ENCODE assay signal across 3 cellular contexts in genomic region chr2:159217661-159218060, GRCh38.
TF ChIP-seq lines count a peak whose summit lies in the region.

No MANE protein-coding gene starts in this region.

TF ChIP-seq in K562, 482 proteins besides CTCF, POLR2A, EP300 and RAD21:
- TF ChIP-seq ZNF707 (CRISPR knock-in tag; conservative IDR thresholded peaks at IDR 0.05), result no peak
- TF ChIP-seq ZNF175 (CRISPR knock-in tag; IDR thresholded peaks at IDR 0.05; ENCODE audit: low read depth), result no peak
- no peak for TF ChIP-seq CEBPZ (IDR thresholded peaks at IDR 0.05; ENCODE audit: borderline replicate concordance, low read depth, low read length)
- TF ChIP-seq ZNF77 (CRISPR knock-in tag; IDR thresholded peaks at IDR 0.05), result no peak
- TF ChIP-seq MAFF (IDR thresholded peaks at IDR 0.05; ENCODE audit: low read length), result no peak
- TF ChIP-seq FOXA1 (IDR thresholded peaks at IDR 0.05; ENCODE audit: borderline replicate concordance), result no peak
- TF ChIP-seq ZNF316 (IDR thresholded peaks at IDR 0.05), result no peak
- TF ChIP-seq SMARCB1 (IDR thresholded peaks at IDR 0.05; ENCODE audit: insufficient read length, low read depth), result no peak
- no peak for TF ChIP-seq ZNF24 (IDR thresholded peaks at IDR 0.05)
- no peak for TF ChIP-seq ZNF197 (CRISPR knock-in tag; IDR thresholded peaks at IDR 0.05; ENCODE audit: low read depth)
- TF ChIP-seq NCOR1 (IDR thresholded peaks at IDR 0.05), result no peak
- TF ChIP-seq ZNF696 (CRISPR knock-in tag; conservative IDR thresholded peaks at IDR 0.05), result no peak
- TF ChIP-seq CREB3 (tag; conservative IDR thresholded peaks at IDR 0.05; ENCODE audit: low read depth), result no peak
TF ChIP-seq in K562: peak in this region for 0.

TF ChIP-seq in SK-N-SH treated with all-trans-retinoic acid at 6 μM for 48 hours, 23 proteins besides CTCF, POLR2A, EP300 and RAD21 (continued from another document and continues in another):
- TF ChIP-seq ZFP3 (CRISPR knock-in tag; IDR thresholded peaks at IDR 0.05), result no peak
- TF ChIP-seq CSDC2 (CRISPR knock-in tag; IDR thresholded peaks at IDR 0.05), result no peak
- TF ChIP-seq ZC3H10 (CRISPR knock-in tag; IDR thresholded peaks at IDR 0.05), result no peak
- TF ChIP-seq ZNF565 (CRISPR knock-in tag; conservative IDR thresholded peaks at IDR 0.05; ENCODE audit: low read depth), result no peak
- TF ChIP-seq PPARA (CRISPR knock-in tag; IDR thresholded peaks at IDR 0.05; ENCODE audit: borderline replicate concordance), result no peak
- no peak for TF ChIP-seq CSRNP3 (CRISPR knock-in tag; IDR thresholded peaks at IDR 0.05)
- no peak for TF ChIP-seq RARB (CRISPR knock-in tag; IDR thresholded peaks at IDR 0.05)
- TF ChIP-seq ZFP30 (CRISPR knock-in tag; IDR thresholded peaks at IDR 0.05), result no peak
- TF ChIP-seq TCF4 (CRISPR knock-in tag; IDR thresholded peaks at IDR 0.05; ENCODE audit: borderline replicate concordance), result no peak
- TF ChIP-seq POU6F1 (CRISPR knock-in tag; IDR thresholded peaks at IDR 0.05; ENCODE audit: borderline replicate concordance, low read depth), result no peak
- no peak for TF ChIP-seq SNAI2 (CRISPR knock-in tag; IDR thresholded peaks at IDR 0.05)
- TF ChIP-seq TOX (CRISPR knock-in tag; IDR thresholded peaks at IDR 0.05; ENCODE audit: borderline replicate concordance), result no peak
- no peak for TF ChIP-seq ESRRG (CRISPR knock-in tag; IDR thresholded peaks at IDR 0.05)
- TF ChIP-seq ZNF8 (CRISPR knock-in tag; IDR thresholded peaks at IDR 0.05), result no peak
- TF ChIP-seq CREB5 (CRISPR knock-in tag; IDR thresholded peaks at IDR 0.05; ENCODE audit: low read depth), result no peak
- TF ChIP-seq TSHZ2 (CRISPR knock-in tag; IDR thresholded peaks at IDR 0.05), result no peak
- no peak for TF ChIP-seq OSR1 (CRISPR knock-in tag; IDR thresholded peaks at IDR 0.05)

TF ChIP-seq in GM23338, 12 proteins besides CTCF, POLR2A, EP300 and RAD21:
- TF ChIP-seq REST (IDR thresholded peaks at IDR 0.05; ENCODE audit: unreplicated experiment), result no peak
- no peak for TF ChIP-seq JUNB (IDR thresholded peaks at IDR 0.05; ENCODE audit: unreplicated experiment)
- no peak for TF ChIP-seq STAT1 (IDR thresholded peaks at IDR 0.05; ENCODE audit: unreplicated experiment)
- TF ChIP-seq ETS1 (IDR thresholded peaks at IDR 0.05), result no peak
- TF ChIP-seq ZNF462 (CRISPR knock-in tag; IDR thresholded peaks at IDR 0.05), result no peak
- TF ChIP-seq EZH2 (IDR thresholded peaks at IDR 0.05; ENCODE audit: low read depth, unreplicated experiment), result no peak
- TF ChIP-seq POLR2AphosphoS5 (IDR thresholded peaks at IDR 0.05; ENCODE audit: low read depth), result no peak
- no peak for TF ChIP-seq CREB1 (CRISPR knock-in tag; IDR thresholded peaks at IDR 0.05; ENCODE audit: low read depth)
- TF ChIP-seq ZNF114 (CRISPR knock-in tag; IDR thresholded peaks at IDR 0.05), result no peak
- no peak for TF ChIP-seq ZNF331 (CRISPR knock-in tag; IDR thresholded peaks at IDR 0.05; ENCODE audit: low read depth)
- no peak for TF ChIP-seq EZH2phosphoT487 (IDR thresholded peaks at IDR 0.05; ENCODE audit: unreplicated experiment)
- TF ChIP-seq NANOG (IDR thresholded peaks at IDR 0.05; ENCODE audit: borderline replicate concordance), result no peak
